13 cellular contexts compared by ENCODE assay signal in genomic region chrY:25032900-25033299, GRCh38. TPM values are rescaled to one million over a fixed set of nuclear protein-coding genes. Genes with fewer than 3 reads are reported as not detected.
"Had no signal": no experiment of that assay in that cellular context is flagged by ENCODE, and none has a peak within 500 bp of the region (broad histone marks: within the 10 kb centered on the region; RNA-seq: fewer than 3 reads in every experiment).

No MANE protein-coding gene starts in this region.

RNA-seq across cellular contexts. Expression of gene BPY2C, which starts 19.0 kb away (rescaled TPM):
- total RNA-seq: stomach, subcutaneous adipose tissue, temporal lobe, thoracic aorta, thyroid gland, tibial nerve, transverse colon, upper lobe of left lung, upper lobe of right lung, ureter, urinary bladder, uterus, vagina had no signal
